ENCODE assay signal across 18 cellular contexts in the genomic region with DNA sequence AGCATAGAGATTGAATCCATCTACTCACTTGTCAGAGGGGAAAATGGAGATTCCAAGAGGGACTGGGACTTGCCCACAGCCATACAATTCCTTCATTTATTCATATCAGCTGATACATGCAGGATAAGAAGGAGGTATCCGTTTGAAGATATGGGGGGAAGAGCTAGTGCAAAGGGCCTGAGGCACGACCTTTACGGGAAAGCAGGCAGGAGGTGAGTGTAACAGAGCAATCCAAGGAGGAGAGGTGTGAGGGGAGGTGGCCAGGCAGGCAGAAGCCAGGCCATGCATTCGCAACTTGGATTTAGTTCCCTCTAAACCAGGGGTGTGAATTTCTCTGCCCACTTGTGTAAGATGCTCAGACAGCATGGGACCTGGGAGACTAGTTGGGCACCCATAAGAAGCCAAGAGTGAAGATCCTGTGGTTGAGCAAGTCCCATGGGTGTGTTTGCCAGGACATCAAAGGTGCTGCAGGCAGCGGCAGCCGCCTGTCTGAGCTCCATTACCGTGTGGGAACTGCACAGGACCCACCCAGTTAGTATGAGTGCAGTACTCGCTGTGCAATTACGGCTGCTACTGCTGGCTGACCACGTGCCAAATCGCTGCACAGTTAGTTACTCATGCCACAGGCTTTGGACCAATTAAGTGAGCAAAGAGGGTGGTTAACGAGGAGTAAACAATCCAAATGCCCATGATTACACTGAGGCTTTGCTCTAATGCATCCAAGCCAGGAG. TPM values are rescaled to one million over a fixed set of nuclear protein-coding genes. Genes with fewer than 3 reads are reported as not detected.
DNase-seq lines count a peak whose midpoint lies in the region; ATAC-seq and TF ChIP-seq lines count a peak whose summit lies in the region.
"Had no signal": no experiment of that assay in that cellular context is flagged by ENCODE, and none has a peak within 500 bp of the region (broad histone marks: within the 10 kb centered on the region; RNA-seq: fewer than 3 reads in every experiment).

No MANE protein-coding gene starts in this region.

- no peaks in the 10 kb centered on the region for H3K9me3 Mint-ChIP-seq in progenitor cell of endocrine pancreas (ENCODE audit: low read depth)
- H3K9me3 Mint-ChIP-seq: mesothelial cell of epicardium, neural crest cell had no signal

- H3K4me3 Mint-ChIP-seq in progenitor cell of endocrine pancreas (ENCODE audit: low read depth) = no peak overlapping the region
- H3K4me3 Mint-ChIP-seq: activated CD4-positive, alpha-beta T cell treated with anti-CD3 and anti-CD28 coated beads for 36 hours; mesothelial cell of epicardium; neural crest cell had no signal

- no peaks in the 10 kb centered on the region for H3K9me3 ChIP-seq in GM23248 (ENCODE audit: low read depth)
- H3K9me3 ChIP-seq: heart left ventricle, right lobe of liver, SJCRH30 had no signal

- H3K4me3 ChIP-seq in AG10803 (ENCODE audit: low read length) (no peak overlapping the region), GM23248 (no peak overlapping the region)
- H3K4me3 ChIP-seq: heart left ventricle, right lobe of liver, SJCRH30 had no signal

- no peak overlapping the region for H2AFZ ChIP-seq in GM23248

- H3K9ac ChIP-seq in GM23248 = no peak overlapping the region

- H3K27me3 Mint-ChIP-seq in progenitor cell of endocrine pancreas = peaks cover 35% of the 10 kb centered on the region

- 0 out of 2 replicates have a peak, but pooled peaks cover under 1% of the 10 kb centered on the region for H3K4me1 ChIP-seq in GM23248 (ENCODE audit: insufficient read depth)
- H3K4me1 ChIP-seq: right lobe of liver, SJCRH30 had no signal

- H3K4me1 Mint-ChIP-seq in progenitor cell of endocrine pancreas (ENCODE audit: low read depth) = peaks cover 1% of the 10 kb centered on the region
- H3K4me1 Mint-ChIP-seq: activated CD4-positive, alpha-beta T cell treated with anti-CD3 and anti-CD28 coated beads for 36 hours had no signal

- H3K27ac Mint-ChIP-seq in progenitor cell of endocrine pancreas = no peak overlapping the region
- H3K27ac Mint-ChIP-seq: activated CD4-positive, alpha-beta T cell treated with anti-CD3 and anti-CD28 coated beads for 36 hours; mesothelial cell of epicardium had no signal

- H4K20me1 ChIP-seq in GM23248 (ENCODE audit: insufficient read depth) = no peaks in the 10 kb centered on the region

- WGBS in GM23248 (ENCODE audit: low coverage in 1 of 2, low lambda C conversion rate in 2 of 2, missing lambda C conversion rate in 2 of 2), 2 experiments = 34 to 36% methylated on average over 12 of the region's 12 CpGs

- in situ Hi-C loops in GM23248 (cut with MboI) = no loop called here

- peak; percentile 85 for ATAC-seq in esophagus mucosa
- ATAC-seq in HG03039 (IDR thresholded peaks at IDR 0.05; ENCODE audit: unreplicated experiment) = no peak
- ATAC-seq: activated CD4-positive, alpha-beta T cell treated with anti-CD3 and anti-CD28 coated beads for 36 hours; HCT116; right lobe of liver had no signal

- H3K36me3 ChIP-seq in GM23248 (ENCODE audit: low read depth) = no peaks in the 10 kb centered on the region
- H3K36me3 ChIP-seq: heart left ventricle, right lobe of liver, SJCRH30 had no signal

- no peaks in the 10 kb centered on the region for H3K36me3 Mint-ChIP-seq in progenitor cell of endocrine pancreas (ENCODE audit: insufficient read depth)
- H3K36me3 Mint-ChIP-seq: mesothelial cell of epicardium had no signal

- 0 out of 2 replicates have a peak, but pooled peaks cover 13% of the 10 kb centered on the region for H3K27me3 ChIP-seq in GM23248 (replicated peaks; ENCODE audit: insufficient read depth)
- H3K27me3 ChIP-seq: right lobe of liver had no signal

- no peak overlapping the region for H3K4me2 ChIP-seq in GM23248 (ENCODE audit: unreplicated experiment)

- no peaks in the 10 kb centered on the region for H3K79me2 ChIP-seq in GM23248 (ENCODE audit: insufficient read depth)

- no peak for TF ChIP-seq CTCF in AG10803 (conservative IDR thresholded peaks at IDR 0.05; ENCODE audit: low read length)
- TF ChIP-seq CTCF in progenitor cell of endocrine pancreas (IDR thresholded peaks at IDR 0.05; ENCODE audit: unreplicated experiment) = no peak

- no peak overlapping the region for H3K27ac ChIP-seq in GM23248
- H3K27ac ChIP-seq: epithelial cell of prostate, heart left ventricle, right lobe of liver, SJCRH30 had no signal

- DNase-seq in AG10803 (ENCODE audit: low read depth) (peak; percentile 13), GM23248 (peak; percentile 65), NCI-H69 (lab: John Stamatoyannopoulos, UW) (peak; percentile 65), GOT3 (lab: John Stamatoyannopoulos, UW) (no peak), progenitor cell of endocrine pancreas (ENCODE audit: low spot score, unreplicated experiment) (no peak), NCI-H2171 (lab: John Stamatoyannopoulos, UW) (no peak)
- DNase-seq: activated CD4-positive, alpha-beta T cell treated with anti-CD3 and anti-CD28 coated beads for 36 hours; activated CD8-positive, alpha-beta memory T cell treated with anti-CD3 and anti-CD28 coated beads, Interleukin-2, amount 50 U/mL, for 4 hours; activated naive CD4-positive, alpha-beta T cell treated with Interleukin-2 at 50 U/mL for 16 hours; heart left ventricle; right lobe of liver; SJCRH30 had no signal

- no peaks in the 10 kb centered on the region for H3K9me2 ChIP-seq in GM23248 (ENCODE audit: insufficient read depth)

- no peaks in the 10 kb centered on the region for H3F3A ChIP-seq in GM23248 (ENCODE audit: insufficient read depth)

RNA-seq across cellular contexts. Expression of a gene that starts 31.4 kb away (rescaled TPM):
- not detected in 2 replicates for total RNA-seq in GM23248 (2014; rRNA removed; shearing (Covaris generic))
- not detected in 2 replicates for polyA plus RNA-seq in GM23248 (2016; fragmentation: Nextera tagmentation; extraction: Ambion mirVana)
- total RNA-seq in esophagus mucosa (82.5 TPM), progenitor cell of endocrine pancreas (0.05 and 0.07 TPM in 2 replicates)
- total RNA-seq: activated CD4-positive, alpha-beta T cell treated with anti-CD3 and anti-CD28 coated beads for 36 hours; neural crest cell; right lobe of liver had no signal

Comparison
In these comparisons a context has a peak if more than half of its experiments do, and no peak if none do; other contexts are left out.
1. DNase-seq: peak in AG10803 (single experiment), GM23248 (single experiment) and NCI-H69 (single experiment); none in GOT3 (single experiment), progenitor cell of endocrine pancreas (single experiment) and NCI-H2171 (single experiment).
2. RNA of a gene that starts 31.4 kb away (total RNA-seq): 82.5 TPM in esophagus mucosa (single experiment); 0.05 to 0.07 TPM in progenitor cell of endocrine pancreas and not detected in GM23248; every median in the first group is over 10 times any median in the second.